ENCODE assay signal across 6 cellular contexts in genomic region chr16:3458852-3459361, GRCh38. TPM values are rescaled to one million over a fixed set of nuclear protein-coding genes. Genes with fewer than 3 reads are reported as not detected.
DNase-seq lines count a peak whose midpoint lies in the region; ATAC-seq and TF ChIP-seq lines count a peak whose summit lies in the region.

No MANE protein-coding gene starts in this region.

- peak overlapping the region; percentile 92 for H3K27ac Mint-ChIP-seq in activated CD4-positive, alpha-beta T cell treated with anti-CD3 and anti-CD28 coated beads, Interleukin-2, amount 10 ng/mL, durations not matched to agents 7 days and 5 days
- peak overlapping the region; percentile 81 for H3K27ac Mint-ChIP-seq in activated naive CD8-positive, alpha-beta T cell treated with anti-CD3 and anti-CD28 coated beads, Interleukin-2, amount 50 U/mL, for 24 hours
- H3K27ac Mint-ChIP-seq in mesothelial cell of epicardium = peak overlapping the region; percentile 97

- no peaks in the 10 kb centered on the region for H3K9me3 Mint-ChIP-seq in activated CD4-positive, alpha-beta T cell treated with anti-CD3 and anti-CD28 coated beads, Interleukin-2, amount 10 ng/mL, durations not matched to agents 7 days and 5 days
- H3K9me3 Mint-ChIP-seq in activated naive CD8-positive, alpha-beta T cell treated with anti-CD3 and anti-CD28 coated beads, Interleukin-2, amount 50 U/mL, for 24 hours = no peaks in the 10 kb centered on the region
- H3K9me3 Mint-ChIP-seq in mesothelial cell of epicardium = no peaks in the 10 kb centered on the region

- CTCF ChIA-PET in activated CD4-positive, alpha-beta T cell treated with anti-CD3 and anti-CD28 coated beads, Interleukin-2, amount 10 ng/mL, durations not matched to agents 7 days and 5 days (lab: Charles Lee) = no interaction called here

- no peak for TF ChIP-seq CTCF in mesothelial cell of epicardium (IDR thresholded peaks at IDR 0.05; ENCODE audit: unreplicated experiment)

- no peaks in the 10 kb centered on the region for H3K27me3 Mint-ChIP-seq in activated CD4-positive, alpha-beta T cell treated with anti-CD3 and anti-CD28 coated beads, Interleukin-2, amount 10 ng/mL, durations not matched to agents 7 days and 5 days
- H3K27me3 Mint-ChIP-seq in activated naive CD8-positive, alpha-beta T cell treated with anti-CD3 and anti-CD28 coated beads, Interleukin-2, amount 50 U/mL, for 24 hours = no peaks in the 10 kb centered on the region
- no peaks in the 10 kb centered on the region for H3K27me3 Mint-ChIP-seq in mesothelial cell of epicardium (ENCODE audit: low read depth)

- no peak for DNase-seq in activated CD4-positive, alpha-beta T cell treated with anti-CD3 and anti-CD28 coated beads, Interleukin-2, amount 10 ng/mL, durations not matched to agents 7 days and 5 days
- DNase-seq in activated CD4-positive, alpha-beta T cell treated with anti-CD3 and anti-CD28 coated beads for 1 hour = no peak
- no peak for DNase-seq in activated naive CD8-positive, alpha-beta T cell treated with anti-CD3 and anti-CD28 coated beads, Interleukin-2, amount 50 U/mL, for 24 hours
- DNase-seq in mesothelial cell of epicardium (ENCODE audit: low spot score in 2 of 2, unreplicated experiment in 2 of 2) = no peak
- DNase-seq in Kasumi-1 (lab: John Stamatoyannopoulos, UW) = no peak

- H3K36me3 Mint-ChIP-seq in activated CD4-positive, alpha-beta T cell treated with anti-CD3 and anti-CD28 coated beads, Interleukin-2, amount 10 ng/mL, durations not matched to agents 7 days and 5 days (ENCODE audit: low read depth) = peaks cover 2% of the 10 kb centered on the region
- peaks cover 9% of the 10 kb centered on the region for H3K36me3 Mint-ChIP-seq in activated naive CD8-positive, alpha-beta T cell treated with anti-CD3 and anti-CD28 coated beads, Interleukin-2, amount 50 U/mL, for 24 hours (ENCODE audit: low read depth)
- H3K36me3 Mint-ChIP-seq in mesothelial cell of epicardium = no peaks in the 10 kb centered on the region

- POLR2A ChIA-PET in activated CD4-positive, alpha-beta T cell treated with anti-CD3 and anti-CD28 coated beads, Interleukin-2, amount 10 ng/mL, durations not matched to agents 7 days and 5 days (lab: Charles Lee) = no interaction called here

- H3K4me1 Mint-ChIP-seq in activated CD4-positive, alpha-beta T cell treated with anti-CD3 and anti-CD28 coated beads, Interleukin-2, amount 10 ng/mL, durations not matched to agents 7 days and 5 days = peaks cover 52% of the 10 kb centered on the region
- peaks cover 53% of the 10 kb centered on the region for H3K4me1 Mint-ChIP-seq in activated naive CD8-positive, alpha-beta T cell treated with anti-CD3 and anti-CD28 coated beads, Interleukin-2, amount 50 U/mL, for 24 hours
- peaks cover 34% of the 10 kb centered on the region for H3K4me1 Mint-ChIP-seq in mesothelial cell of epicardium

- H3K4me3 Mint-ChIP-seq in activated CD4-positive, alpha-beta T cell treated with anti-CD3 and anti-CD28 coated beads, Interleukin-2, amount 10 ng/mL, durations not matched to agents 7 days and 5 days = peak overlapping the region; percentile 90
- peak overlapping the region; percentile 85 for H3K4me3 Mint-ChIP-seq in activated naive CD8-positive, alpha-beta T cell treated with anti-CD3 and anti-CD28 coated beads, Interleukin-2, amount 50 U/mL, for 24 hours
- peak overlapping the region; percentile 91 for H3K4me3 Mint-ChIP-seq in mesothelial cell of epicardium

- peak; percentile 20 for ATAC-seq in activated naive CD8-positive, alpha-beta T cell treated with anti-CD3 and anti-CD28 coated beads, Interleukin-2, amount 50 U/mL, for 24 hours
- no peak for ATAC-seq in HG03139 (IDR thresholded peaks at IDR 0.05; ENCODE audit: unreplicated experiment)

RNA-seq across cellular contexts. Expression of gene NAA60, which starts 15.4 kb away (rescaled TPM):
- 10 to 100 TPM; 42.6 to 59.1 TPM for total RNA-seq in activated CD4-positive, alpha-beta T cell treated with anti-CD3 and anti-CD28 coated beads, Interleukin-2, amount 10 ng/mL, durations not matched to agents 7 days and 5 days
- 49.7 to 52.2 TPM (median 50.6 TPM) in 3 replicates for total RNA-seq in mesothelial cell of epicardium

RNA-seq across cellular contexts. Expression of gene ZNF597, which starts 15.6 kb away (rescaled TPM):
- total RNA-seq in activated CD4-positive, alpha-beta T cell treated with anti-CD3 and anti-CD28 coated beads, Interleukin-2, amount 10 ng/mL, durations not matched to agents 7 days and 5 days = 1 to 10 TPM; 2.5 to 2.7 TPM
- 3.5 to 3.9 TPM (median 3.6 TPM) in 3 replicates for total RNA-seq in mesothelial cell of epicardium

RNA-seq across cellular contexts. Expression of gene C16orf90, which starts 36.4 kb away (rescaled TPM):
- not detected for total RNA-seq in activated CD4-positive, alpha-beta T cell treated with anti-CD3 and anti-CD28 coated beads, Interleukin-2, amount 10 ng/mL, durations not matched to agents 7 days and 5 days
- total RNA-seq in mesothelial cell of epicardium = not detected in 3 replicates

RNA-seq across cellular contexts. Expression of gene CLUAP1, which starts 41.9 kb away (rescaled TPM):
- total RNA-seq in activated CD4-positive, alpha-beta T cell treated with anti-CD3 and anti-CD28 coated beads, Interleukin-2, amount 10 ng/mL, durations not matched to agents 7 days and 5 days = 10 to 100 TPM; 39.0 to 43.2 TPM
- total RNA-seq in mesothelial cell of epicardium = 30.1 to 36.4 TPM (median 36.0 TPM) in 3 replicates

RNA-seq across cellular contexts. Expression of gene ZNF174, which starts 57.9 kb away (rescaled TPM):
- 10 to 100 TPM; 11.4 to 12.7 TPM for total RNA-seq in activated CD4-positive, alpha-beta T cell treated with anti-CD3 and anti-CD28 coated beads, Interleukin-2, amount 10 ng/mL, durations not matched to agents 7 days and 5 days
- 18.1 to 19.3 TPM (median 19.3 TPM) in 3 replicates for total RNA-seq in mesothelial cell of epicardium
